In genomic region chr5:112657804-112658203, GRCh38 we compare ENCODE assay signal across 24 cellular contexts.
"Had no signal": no experiment of that assay in that cellular context is flagged by ENCODE, and none has a peak within 500 bp of the region (broad histone marks: within the 10 kb centered on the region; RNA-seq: fewer than 3 reads in every experiment).

No MANE protein-coding gene starts in this region.

- ATAC-seq: activated CD4-positive, alpha-beta T cell treated with anti-CD3 and anti-CD28 coated beads for 36 hours; activated CD8-positive, alpha-beta memory T cell treated with anti-CD3 and anti-CD28 coated beads, Interleukin-2, amount 10 ng/mL, durations not matched to agents 7 days and 5 days; activated CD8-positive, alpha-beta T cell treated with anti-CD3 and anti-CD28 coated beads, Interleukin-2, amount 10 ng/mL, durations not matched to agents 7 days and 5 days; activated T-cell treated with anti-CD3 and anti-CD28 coated beads, Interleukin-2, amount 50 U/mL, for 72 hours; heart right ventricle; left ventricle myocardium superior; naive thymus-derived CD8-positive, alpha-beta T cell; right cardiac atrium had no signal

- H3K4me1 Mint-ChIP-seq: activated CD4-positive, alpha-beta T cell treated with anti-CD3 and anti-CD28 coated beads for 36 hours; activated CD8-positive, alpha-beta memory T cell treated with anti-CD3 and anti-CD28 coated beads, Interleukin-2, amount 10 ng/mL, durations not matched to agents 7 days and 5 days; central memory CD8-positive, alpha-beta T cell; naive thymus-derived CD8-positive, alpha-beta T cell had no signal

- H3K27ac ChIP-seq: epithelial cell of prostate, esophagus squamous epithelium, heart right ventricle, spleen, suprapubic skin, tibial nerve had no signal

- H3K27me3 ChIP-seq: esophagus squamous epithelium, heart right ventricle, suprapubic skin, tibial nerve had no signal

- H3K36me3 ChIP-seq: esophagus squamous epithelium, heart right ventricle, spleen, suprapubic skin, tibial nerve had no signal

- H3K9me3 Mint-ChIP-seq: T-helper 2 cell treated with Interferon-gamma antibody and Interleukin-4, amounts not matched to agents 5 μg/mL and 100 μg/mL, for 36 hours had no signal

- DNase-seq: activated CD4-positive, alpha-beta T cell treated with anti-CD3 and anti-CD28 coated beads for 36 hours; activated CD4-positive, CD25-positive, alpha-beta regulatory T cell; activated CD8-positive, alpha-beta memory T cell treated with anti-CD3 and anti-CD28 coated beads, Interleukin-2, amount 10 ng/mL, durations not matched to agents 7 days and 5 days; activated CD8-positive, alpha-beta T cell treated with anti-CD3 and anti-CD28 coated beads, Interleukin-2, amount 10 ng/mL, durations not matched to agents 7 days and 5 days; activated naive CD4-positive, alpha-beta T cell treated with Interleukin-2 at 50 U/mL for 16 hours; activated T-cell treated with anti-CD3 and anti-CD28 coated beads, Interleukin-2, amount 50 U/mL, for 72 hours; anterior cingulate cortex; effector CD8-positive, alpha-beta T cell; esophagus squamous epithelium; foreskin melanocyte; heart right ventricle; left ventricle myocardium superior; naive thymus-derived CD8-positive, alpha-beta T cell; posterior cingulate gyrus; right cardiac atrium; spleen; stimulated activated naive CD4-positive, alpha-beta T cell; T-helper 1 cell had no signal

- H3K27ac Mint-ChIP-seq: activated CD4-positive, alpha-beta T cell treated with anti-CD3 and anti-CD28 coated beads for 36 hours; activated CD8-positive, alpha-beta memory T cell treated with anti-CD3 and anti-CD28 coated beads, Interleukin-2, amount 10 ng/mL, durations not matched to agents 7 days and 5 days; activated CD8-positive, alpha-beta T cell treated with anti-CD3 and anti-CD28 coated beads, Interleukin-2, amount 10 ng/mL, durations not matched to agents 7 days and 5 days; activated naive CD8-positive, alpha-beta T cell; activated T-cell treated with anti-CD3 and anti-CD28 coated beads, Interleukin-2, amount 50 U/mL, for 72 hours; naive thymus-derived CD8-positive, alpha-beta T cell; T-helper 2 cell treated with Interferon-gamma antibody and Interleukin-4, amounts not matched to agents 5 μg/mL and 100 μg/mL, for 36 hours had no signal

- H3K4me3 Mint-ChIP-seq: activated CD4-positive, alpha-beta T cell treated with anti-CD3 and anti-CD28 coated beads for 36 hours; activated CD8-positive, alpha-beta memory T cell treated with anti-CD3 and anti-CD28 coated beads, Interleukin-2, amount 10 ng/mL, durations not matched to agents 7 days and 5 days; activated CD8-positive, alpha-beta T cell treated with anti-CD3 and anti-CD28 coated beads, Interleukin-2, amount 10 ng/mL, durations not matched to agents 7 days and 5 days; activated naive CD8-positive, alpha-beta T cell; activated T-cell treated with anti-CD3 and anti-CD28 coated beads, Interleukin-2, amount 50 U/mL, for 72 hours; central memory CD8-positive, alpha-beta T cell; naive thymus-derived CD8-positive, alpha-beta T cell; T-helper 2 cell treated with Interferon-gamma antibody and Interleukin-4, amounts not matched to agents 5 μg/mL and 100 μg/mL, for 36 hours had no signal

- H3K4me1 ChIP-seq: esophagus squamous epithelium, heart right ventricle, spleen, suprapubic skin, tibial nerve had no signal

- H3K9me3 ChIP-seq: esophagus squamous epithelium, suprapubic skin had no signal

- H3K4me3 ChIP-seq: esophagus squamous epithelium, heart right ventricle, spleen, suprapubic skin, tibial nerve had no signal
